ENCODE assay signal across 8 cellular contexts in genomic region chr2:201909961-201910361, GRCh38.
DNase-seq lines count a peak whose midpoint lies in the region; ATAC-seq and TF ChIP-seq lines count a peak whose summit lies in the region.

No MANE protein-coding gene starts in this region.

- POLR2A ChIA-PET in activated CD4-positive, alpha-beta memory T cell treated with anti-CD3 and anti-CD28 coated beads, Interleukin-2, amount 10 ng/mL, durations not matched to agents 7 days and 5 days (lab: Charles Lee): interaction anchor here (1.0 kb wide), 1 partner anchor 268 kb away, joined by 3 read pairs; no protein-coding TSS in a partner anchor

- H3K27ac Mint-ChIP-seq in activated CD4-positive, alpha-beta memory T cell treated with anti-CD3 and anti-CD28 coated beads, Interleukin-2, amount 10 ng/mL, durations not matched to agents 7 days and 5 days: peak overlapping the region; percentile 23
- H3K27ac Mint-ChIP-seq in osteocyte (ENCODE audit: unreplicated experiment): peak overlapping the region; percentile 86
- H3K27ac Mint-ChIP-seq in progenitor cell of endocrine pancreas: no peak overlapping the region

- no peaks in the 10 kb centered on the region for H3K36me3 Mint-ChIP-seq in activated CD4-positive, alpha-beta memory T cell treated with anti-CD3 and anti-CD28 coated beads, Interleukin-2, amount 10 ng/mL, durations not matched to agents 7 days and 5 days (ENCODE audit: low read depth)
- no peaks in the 10 kb centered on the region for H3K36me3 Mint-ChIP-seq in osteocyte (ENCODE audit: unreplicated experiment)
- no peaks in the 10 kb centered on the region for H3K36me3 Mint-ChIP-seq in progenitor cell of endocrine pancreas (ENCODE audit: insufficient read depth)

- CTCF ChIA-PET in activated CD4-positive, alpha-beta memory T cell treated with anti-CD3 and anti-CD28 coated beads, Interleukin-2, amount 10 ng/mL, durations not matched to agents 7 days and 5 days (lab: Charles Lee): interaction anchor here (0.8 kb wide), 1 partner anchor 269 kb away, joined by 3 read pairs; no protein-coding TSS in a partner anchor

- peak; percentile 38 for DNase-seq in DMS 273 (lab: John Stamatoyannopoulos, UW; ENCODE audit: unreplicated experiment)
- DNase-seq in DMS 273 treated with DMSO at 0.1 percent for 48 hours (lab: John Stamatoyannopoulos, UW): no peak
- no peak for DNase-seq in activated CD4-positive, alpha-beta memory T cell treated with anti-CD3 and anti-CD28 coated beads, Interleukin-2, amount 10 ng/mL, durations not matched to agents 7 days and 5 days
- DNase-seq in osteocyte (ENCODE audit: extremely low spot score, unreplicated experiment): no peak
- DNase-seq in progenitor cell of endocrine pancreas (ENCODE audit: low spot score, unreplicated experiment): no peak
- no peak for DNase-seq in left ventricle myocardium superior
- no peak for DNase-seq in GF-D8 (lab: John Stamatoyannopoulos, UW)

- ATAC-seq in HG02870 (IDR thresholded peaks at IDR 0.05; ENCODE audit: unreplicated experiment) (peak; percentile 73), left ventricle myocardium superior (no peak)

- peak overlapping the region; percentile 30 for H3K4me3 Mint-ChIP-seq in activated CD4-positive, alpha-beta memory T cell treated with anti-CD3 and anti-CD28 coated beads, Interleukin-2, amount 10 ng/mL, durations not matched to agents 7 days and 5 days
- H3K4me3 Mint-ChIP-seq in osteocyte (ENCODE audit: unreplicated experiment) (peak overlapping the region; percentile 63), progenitor cell of endocrine pancreas (ENCODE audit: low read depth) (no peak overlapping the region)

- peaks cover 12% of the 10 kb centered on the region for H3K27me3 Mint-ChIP-seq in activated CD4-positive, alpha-beta memory T cell treated with anti-CD3 and anti-CD28 coated beads, Interleukin-2, amount 10 ng/mL, durations not matched to agents 7 days and 5 days
- no peaks in the 10 kb centered on the region for H3K27me3 Mint-ChIP-seq in osteocyte (ENCODE audit: unreplicated experiment)
- no peaks in the 10 kb centered on the region for H3K27me3 Mint-ChIP-seq in progenitor cell of endocrine pancreas

- no peak for TF ChIP-seq CTCF in osteocyte (IDR thresholded peaks at IDR 0.05)
- no peak for TF ChIP-seq CTCF in progenitor cell of endocrine pancreas (IDR thresholded peaks at IDR 0.05; ENCODE audit: unreplicated experiment)

- intact Hi-C loops in left ventricle myocardium superior (cut with micrococcal nuclease): no loop called here

- H3K9me3 Mint-ChIP-seq in activated CD4-positive, alpha-beta memory T cell treated with anti-CD3 and anti-CD28 coated beads, Interleukin-2, amount 10 ng/mL, durations not matched to agents 7 days and 5 days: no peaks in the 10 kb centered on the region
- no peaks in the 10 kb centered on the region for H3K9me3 Mint-ChIP-seq in osteocyte (ENCODE audit: unreplicated experiment)
- no peaks in the 10 kb centered on the region for H3K9me3 Mint-ChIP-seq in progenitor cell of endocrine pancreas (ENCODE audit: low read depth)

- H3K4me1 Mint-ChIP-seq in activated CD4-positive, alpha-beta memory T cell treated with anti-CD3 and anti-CD28 coated beads, Interleukin-2, amount 10 ng/mL, durations not matched to agents 7 days and 5 days: peaks cover 8% of the 10 kb centered on the region
- H3K4me1 Mint-ChIP-seq in osteocyte (ENCODE audit: unreplicated experiment) (peaks cover 30% of the 10 kb centered on the region), progenitor cell of endocrine pancreas (ENCODE audit: low read depth) (peaks cover 42% of the 10 kb centered on the region)
